ENCODE assay signal across 20 cellular contexts in genomic region chr18:43772907-43773306, GRCh38.
A peak's percentile ranks its signal among the peaks of the same experiment; 100 is the strongest.
DNase-seq lines count a peak whose midpoint lies in the region; ATAC-seq and TF ChIP-seq lines count a peak whose summit lies in the region.
"Had no signal": no experiment of that assay in that cellular context is flagged by ENCODE, and none has a peak within 500 bp of the region (broad histone marks: within the 10 kb centered on the region; RNA-seq: fewer than 3 reads in every experiment).

No MANE protein-coding gene starts in this region.

- no peak overlapping the region for H3K4ac ChIP-seq in neuronal stem cell (ENCODE audit: low read length)

- H2BK120ac ChIP-seq in neuronal stem cell (ENCODE audit: low read depth, low read length): no peak overlapping the region

- intact Hi-C loops in left ventricle myocardium superior (cut with micrococcal nuclease) (no loop called here), spleen (cut with DNase I; ENCODE audit: low total_unique reads) (no loop called here)
- intact Hi-C loops in activated CD4-positive, alpha-beta T cell treated with anti-CD3 and anti-CD28 coated beads, Interleukin-2, amount 10 ng/mL, durations not matched to agents 24 days and 14 days (cut with micrococcal nuclease): no loop called here

- no peaks in the 10 kb centered on the region for H3K27me3 ChIP-seq in cardiac muscle cell
- no peaks in the 10 kb centered on the region for H3K27me3 ChIP-seq in neuronal stem cell (ENCODE audit: control insufficient read depth in 3 of 3, insufficient read depth in 3 of 3, low read depth in 1 of 3, low read length in 3 of 3)
- H3K27me3 ChIP-seq in spleen (replicated peaks in 1 of 7): no peaks in the 10 kb centered on the region

- H2BK5ac ChIP-seq in neuronal stem cell (ENCODE audit: low read length): no peak overlapping the region

- no peaks in the 10 kb centered on the region for H3K36me3 Mint-ChIP-seq in activated T-cell treated with anti-CD3 and anti-CD28 coated beads, Interleukin-2, amount 50 U/mL, for 24 hours (ENCODE audit: low read depth)
- no peaks in the 10 kb centered on the region for H3K36me3 Mint-ChIP-seq in activated CD4-positive, alpha-beta T cell treated with anti-CD3 and anti-CD28 coated beads, Interleukin-2, amount 10 ng/mL, durations not matched to agents 24 days and 14 days (ENCODE audit: low read depth)
- H3K36me3 Mint-ChIP-seq: CD4-positive, CD25-positive, alpha-beta regulatory T cell had no signal

- no peaks in the 10 kb centered on the region for H3K79me1 ChIP-seq in neuronal stem cell (ENCODE audit: low read depth, low read length)

- no peak overlapping the region for H3K9ac ChIP-seq in neuronal stem cell (ENCODE audit: low read depth, low read length, poor library complexity)

- no peak overlapping the region for H4K8ac ChIP-seq in neuronal stem cell (ENCODE audit: low read depth, low read length)

- peaks cover 13% of the 10 kb centered on the region for H3K4me1 ChIP-seq in cardiac muscle cell (ENCODE audit: low read depth)
- peaks cover 2 to 10% of the 10 kb centered on the region in 2 donors for H3K4me1 ChIP-seq in neuronal stem cell (ENCODE audit: control insufficient read depth in 2 of 2, insufficient read depth in 1 of 2, low read depth in 1 of 2, low read length in 2 of 2)
- no peaks in the 10 kb centered on the region for H3K4me1 ChIP-seq in spleen

- H3K4me2 ChIP-seq in neuronal stem cell (ENCODE audit: insufficient read depth, low read length, poor library complexity, severe bottlenecking): no peak overlapping the region

- H3K36me3 ChIP-seq in cardiac muscle cell (no peaks in the 10 kb centered on the region), neuronal stem cell (replicated peaks in 1 of 2; ENCODE audit: control insufficient read depth in 2 of 2, insufficient read depth in 2 of 2, low read length in 2 of 2) (no peaks in the 10 kb centered on the region), spleen (no peaks in the 10 kb centered on the region)

- H3K9me3 ChIP-seq in cardiac muscle cell (ENCODE audit: low read depth) (no peaks in the 10 kb centered on the region), neuronal stem cell (replicated peaks in 1 of 2; ENCODE audit: control insufficient read depth in 2 of 2, insufficient read depth in 1 of 2, low read depth in 1 of 2, low read length in 2 of 2) (peaks cover 0 to 2% of the 10 kb centered on the region in 2 donors), spleen (peaks cover 0 to 11% (median 2%) of the 10 kb centered on the region in 8 donors)

- no peaks in the 10 kb centered on the region for H3K4me1 Mint-ChIP-seq in activated T-cell treated with anti-CD3 and anti-CD28 coated beads, Interleukin-2, amount 50 U/mL, for 24 hours (ENCODE audit: low read depth)
- H3K4me1 Mint-ChIP-seq in activated CD4-positive, alpha-beta T cell treated with anti-CD3 and anti-CD28 coated beads, Interleukin-2, amount 10 ng/mL, durations not matched to agents 24 days and 14 days: no peaks in the 10 kb centered on the region
- H3K4me1 Mint-ChIP-seq: CD4-positive, CD25-positive, alpha-beta regulatory T cell had no signal

- no peak overlapping the region for H3K4me3 ChIP-seq in cardiac muscle cell
- H3K4me3 ChIP-seq in neuronal stem cell (ENCODE audit: low read length in 2 of 2): no peak overlapping the region
- no peak overlapping the region for H3K4me3 ChIP-seq in spleen

- H2BK12ac ChIP-seq in neuronal stem cell (ENCODE audit: low read length): no peak overlapping the region

- peaks cover 11% of the 10 kb centered on the region for H3K9me3 Mint-ChIP-seq in activated T-cell treated with anti-CD3 and anti-CD28 coated beads, Interleukin-2, amount 50 U/mL, for 24 hours
- H3K9me3 Mint-ChIP-seq in activated CD4-positive, alpha-beta T cell treated with anti-CD3 and anti-CD28 coated beads, Interleukin-2, amount 10 ng/mL, durations not matched to agents 24 days and 14 days: peaks cover 14% of the 10 kb centered on the region

- H3K27ac Mint-ChIP-seq in activated T-cell treated with anti-CD3 and anti-CD28 coated beads, Interleukin-2, amount 50 U/mL, for 24 hours: no peak overlapping the region
- H3K27ac Mint-ChIP-seq in activated CD4-positive, alpha-beta T cell treated with anti-CD3 and anti-CD28 coated beads, Interleukin-2, amount 10 ng/mL, durations not matched to agents 24 days and 14 days: no peak overlapping the region
- H3K27ac Mint-ChIP-seq: CD4-positive, CD25-positive, alpha-beta regulatory T cell had no signal

- H2BK15ac ChIP-seq in neuronal stem cell (ENCODE audit: low read length): no peak overlapping the region

- H3K18ac ChIP-seq in neuronal stem cell (ENCODE audit: low read length): peak overlapping the region; percentile 62

- no peaks in the 10 kb centered on the region for H3K27me3 Mint-ChIP-seq in activated T-cell treated with anti-CD3 and anti-CD28 coated beads, Interleukin-2, amount 50 U/mL, for 24 hours
- no peaks in the 10 kb centered on the region for H3K27me3 Mint-ChIP-seq in activated CD4-positive, alpha-beta T cell treated with anti-CD3 and anti-CD28 coated beads, Interleukin-2, amount 10 ng/mL, durations not matched to agents 24 days and 14 days
- H3K27me3 Mint-ChIP-seq: CD4-positive, CD25-positive, alpha-beta regulatory T cell had no signal

- ATAC-seq in left ventricle myocardium superior: peak; percentile 98
- ATAC-seq: HCT116 had no signal

- H3K23ac ChIP-seq in neuronal stem cell (ENCODE audit: low read depth, low read length, poor library complexity): no peak overlapping the region

- no peak overlapping the region for H2AFZ ChIP-seq in neuronal stem cell (ENCODE audit: low read length)

- no CpG with 5 or more reads among the region's 1 CpG for WGBS in neuronal stem cell (ENCODE audit: extremely low coverage in 2 of 2, insufficient read length in 2 of 2, insufficient replicate concordance in 1 of 2), 2 donors
- 72 to 87% (median 75%) methylated on average over 1 of the region's 1 CpG for WGBS in spleen, 5 donors

- no peak overlapping the region for H3K4me3 Mint-ChIP-seq in activated T-cell treated with anti-CD3 and anti-CD28 coated beads, Interleukin-2, amount 50 U/mL, for 24 hours
- H3K4me3 Mint-ChIP-seq in activated CD4-positive, alpha-beta T cell treated with anti-CD3 and anti-CD28 coated beads, Interleukin-2, amount 10 ng/mL, durations not matched to agents 24 days and 14 days: no peak overlapping the region
- H3K4me3 Mint-ChIP-seq: CD4-positive, CD25-positive, alpha-beta regulatory T cell had no signal

- H3K14ac ChIP-seq in neuronal stem cell (ENCODE audit: low read length): no peak overlapping the region

- H4K91ac ChIP-seq in neuronal stem cell (ENCODE audit: low read depth, low read length, poor library complexity): no peak overlapping the region

- H2AK5ac ChIP-seq in neuronal stem cell (ENCODE audit: low read depth, low read length): no peak overlapping the region

- TF ChIP-seq CTCF in cardiac muscle cell (IDR thresholded peaks at IDR 0.05; ENCODE audit: low read depth, low read length): no peak
- TF ChIP-seq CTCF in spleen (IDR thresholded peaks at IDR 0.05 in 8 of 11, conservative IDR thresholded peaks at IDR 0.05 in 3 of 11): no peak

- TF ChIP-seq POLR2A in spleen (IDR thresholded peaks at IDR 0.05): no peak

- peak; percentile 1 to 86 for DNase-seq in cardiac muscle cell (ENCODE audit: low read depth in 1 of 2, low spot score in 1 of 2)
- DNase-seq in left ventricle myocardium superior: peak; percentile 42
- DNase-seq in neuronal stem cell (ENCODE audit: low spot score): no peak
- DNase-seq in activated T-cell treated with anti-CD3 and anti-CD28 coated beads, Interleukin-2, amount 50 U/mL, for 24 hours: no peak
- DNase-seq in activated CD4-positive, alpha-beta T cell treated with anti-CD3 and anti-CD28 coated beads, Interleukin-2, amount 10 ng/mL, durations not matched to agents 24 days and 14 days: no peak
- no peak for DNase-seq in spleen
- DNase-seq in NCI-H2029 (lab: John Stamatoyannopoulos, UW): no peak
- DNase-seq: CD4-positive, CD25-positive, alpha-beta regulatory T cell; COR-L47; DMS79; KBM-7; MM.1S; NCI-H1092; NCI-H1436; NCI-H187 treated with DMSO at 0.1 percent for 48 hours; NCI-H226; NCI-H524; NCI-H774 had no signal

- H3K27ac ChIP-seq in cardiac muscle cell (peak overlapping the region; percentile 67), neuronal stem cell (replicated peaks; ENCODE audit: low read length) (peak overlapping the region; percentile 57), spleen (no peak overlapping the region)
- H3K27ac ChIP-seq: HL-60 had no signal

Comparison
In these comparisons a context has a peak if more than half of its experiments do, and no peak if none do; other contexts are left out.
1. DNase-seq: peak in cardiac muscle cell (2 of 2) and left ventricle myocardium superior (single experiment); none in neuronal stem cell (single experiment), activated T-cell treated with anti-CD3 and anti-CD28 coated beads, Interleukin-2, amount 50 U/mL, for 24 hours (single experiment), activated CD4-positive, alpha-beta T cell treated with anti-CD3 and anti-CD28 coated beads, Interleukin-2, amount 10 ng/mL, durations not matched to agents 24 days and 14 days (single experiment), spleen (single experiment) and NCI-H2029 (single experiment).
2. H3K27ac ChIP-seq: peak in cardiac muscle cell (single experiment) and neuronal stem cell (single experiment); none in spleen (0 of 8).